9 cellular contexts compared by ENCODE assay signal in genomic region chr19:11624064-11624463, GRCh38. TPM values are rescaled to one million over a fixed set of nuclear protein-coding genes. Genes with fewer than 3 reads are reported as not detected.
A peak's percentile ranks its signal among the peaks of the same experiment; 100 is the strongest.
DNase-seq lines count a peak whose midpoint lies in the region; ATAC-seq and TF ChIP-seq lines count a peak whose summit lies in the region.
"Had no signal": no experiment of that assay in that cellular context is flagged by ENCODE, and none has a peak within 500 bp of the region (broad histone marks: within the 10 kb centered on the region; RNA-seq: fewer than 3 reads in every experiment).

No MANE protein-coding gene starts in this region.

- no peak for TF ChIP-seq POLR2A in tibial nerve (IDR thresholded peaks at IDR 0.05)
- no peak for TF ChIP-seq POLR2A in Peyer's patch (IDR thresholded peaks at IDR 0.05)

- H3K4me3 ChIP-seq in left lung: no peak overlapping the region
- H3K4me3 ChIP-seq in tibial nerve: peak overlapping the region in 3 of 4 donors; percentile 20 to 50 (median 31)
- H3K4me3 ChIP-seq in Peyer's patch: peak overlapping the region in 1 of 4 donors; percentile 49

- POLR2A ChIA-PET in MCF 10A (lab: Yijun Ruan, JAX): interaction anchor here (0.6 to 1.6 kb wide), 6 partner anchors 11 to 1777 kb away, joined by 3 to 9 read pairs (median 4); no protein-coding TSS in a partner anchor

- H3K9me3 ChIP-seq in left lung (no peaks in the 10 kb centered on the region), tibial nerve (no peaks in the 10 kb centered on the region), Peyer's patch (no peaks in the 10 kb centered on the region)

- H3K27ac ChIP-seq in left lung (peak overlapping the region in 1 of 2 donors; percentile 14), tibial nerve (peak overlapping the region in 2 of 4 donors; percentile 63 to 70), Peyer's patch (peak overlapping the region in 1 of 4 donors; percentile 57)
- H3K27ac ChIP-seq: C4-2B had no signal

- intact Hi-C loops in MCF 10A (cut with micrococcal nuclease): no loop called here
- intact Hi-C loops in left lung (cut with DNase I): no loop called here

- peaks cover 10 to 16% of the 10 kb centered on the region in 2 donors for H3K4me1 ChIP-seq in left lung
- H3K4me1 ChIP-seq in tibial nerve: peaks cover 0 to 15% (median 3%) of the 10 kb centered on the region in 4 donors
- H3K4me1 ChIP-seq in Peyer's patch: peaks cover 3 to 12% (median 5%) of the 10 kb centered on the region in 4 donors

- H3K36me3 Mint-ChIP-seq in activated naive CD4-positive, alpha-beta T cell treated with anti-CD3 and anti-CD28 coated beads, Interleukin-2, amount 50 U/mL, for 24 hours: peaks cover 15% of the 10 kb centered on the region
- H3K36me3 Mint-ChIP-seq in MCF 10A (ENCODE audit: insufficient read depth, unreplicated experiment): peaks cover 29% of the 10 kb centered on the region

- peaks cover 2% of the 10 kb centered on the region for H3K27me3 Mint-ChIP-seq in activated naive CD4-positive, alpha-beta T cell treated with anti-CD3 and anti-CD28 coated beads, Interleukin-2, amount 50 U/mL, for 24 hours
- H3K27me3 Mint-ChIP-seq in MCF 10A (ENCODE audit: insufficient read depth, unreplicated experiment): no peaks in the 10 kb centered on the region

- DNase-seq in activated naive CD4-positive, alpha-beta T cell (lab: John Stamatoyannopoulos, UW): no peak
- DNase-seq in MCF 10A (ENCODE audit: unreplicated experiment) (peak; percentile 18), left lung (no peak), tibial nerve (ENCODE audit: low spot score in 2 of 2) (no peak), Peyer's patch (no peak)
- DNase-seq in activated CD4-positive, alpha-beta T cell treated with anti-CD3 and anti-CD28 coated beads for 48 hours: no peak

- ATAC-seq in left lung (peak; percentile 52), esophagus mucosa (no peak)

- H3K36me3 ChIP-seq in left lung (peaks cover 0 to 21% of the 10 kb centered on the region in 2 donors), tibial nerve (peaks cover 0 to 29% (median 0%) of the 10 kb centered on the region in 3 donors), Peyer's patch (peaks cover 0 to 17% (median 0%) of the 10 kb centered on the region in 3 donors)

- H3K27ac Mint-ChIP-seq in activated naive CD4-positive, alpha-beta T cell treated with anti-CD3 and anti-CD28 coated beads, Interleukin-2, amount 50 U/mL, for 24 hours: no peak overlapping the region
- H3K27ac Mint-ChIP-seq in MCF 10A (ENCODE audit: low read depth, unreplicated experiment): no peak overlapping the region

- BruUV-seq in MCF 10A (replicated peaks; lab: Mats Ljungman, UMichigan): no TSS peak

- H3K4me1 Mint-ChIP-seq in activated naive CD4-positive, alpha-beta T cell treated with anti-CD3 and anti-CD28 coated beads, Interleukin-2, amount 50 U/mL, for 24 hours: peaks cover 16% of the 10 kb centered on the region
- H3K4me1 Mint-ChIP-seq in MCF 10A (ENCODE audit: insufficient read depth, unreplicated experiment): peaks cover 16% of the 10 kb centered on the region

- CTCF ChIA-PET in MCF 10A (lab: Yijun Ruan, JAX): interaction anchor here (1.6 kb wide), 1 partner anchor 26 kb away, joined by 3 read pairs; no protein-coding TSS in a partner anchor

- H3K9me3 Mint-ChIP-seq in activated naive CD4-positive, alpha-beta T cell treated with anti-CD3 and anti-CD28 coated beads, Interleukin-2, amount 50 U/mL, for 24 hours: no peaks in the 10 kb centered on the region
- H3K9me3 Mint-ChIP-seq in MCF 10A (ENCODE audit: unreplicated experiment): no peaks in the 10 kb centered on the region

- peaks cover 0 to 22% of the 10 kb centered on the region in 2 donors for H3K27me3 ChIP-seq in left lung
- no peaks in the 10 kb centered on the region for H3K27me3 ChIP-seq in tibial nerve
- H3K27me3 ChIP-seq in Peyer's patch: no peaks in the 10 kb centered on the region

- TF ChIP-seq CTCF in MCF 10A (IDR thresholded peaks at IDR 0.05; ENCODE audit: unreplicated experiment) (no peak), left lung (IDR thresholded peaks at IDR 0.05) (no peak), tibial nerve (IDR thresholded peaks at IDR 0.05) (no peak), Peyer's patch (IDR thresholded peaks at IDR 0.05) (no peak)

- peak overlapping the region; percentile 81 for H3K4me3 Mint-ChIP-seq in activated naive CD4-positive, alpha-beta T cell treated with anti-CD3 and anti-CD28 coated beads, Interleukin-2, amount 50 U/mL, for 24 hours
- H3K4me3 Mint-ChIP-seq in MCF 10A (ENCODE audit: unreplicated experiment): peak overlapping the region; percentile 65

- 35 to 43% methylated on average over 4 of the region's 4 CpGs for WGBS in tibial nerve, 2 donors

- TF ChIP-seq EP300 in tibial nerve (IDR thresholded peaks at IDR 0.05): no peak

RNA-seq across cellular contexts. Expression of gene ZNF627, which starts 26.8 kb away (rescaled TPM):
- 8.7 and 10.9 TPM in 2 replicates for total RNA-seq in MCF 10A (2022)
- total RNA-seq in left lung: 10 to 100 TPM; 10.5 to 12.3 TPM
- 10 to 100 TPM in 3 of 4 donors, 1 to 10 TPM in 1; 9.0 to 30.8 (median 12.2) TPM for total RNA-seq in tibial nerve
- 10 to 100 TPM in 1 of 4 donors, 1 to 10 TPM in 3; 4.4 to 10.7 (median 5.5) TPM for total RNA-seq in Peyer's patch
- 4.1 TPM for total RNA-seq in esophagus mucosa

RNA-seq across cellular contexts. Expression of gene ACP5, which starts 46.6 kb away (rescaled TPM):
- total RNA-seq in MCF 10A (2022): not detected in 2 replicates
- total RNA-seq in left lung: 100 to 1,000 TPM; 242 to 299 TPM
- total RNA-seq in tibial nerve: 10 to 100 TPM in 3 of 4 donors, 1 to 10 TPM in 1; 4.8 to 12.6 (median 10.7) TPM
- 10 to 100 TPM; 16.5 to 36.3 (median 23.4) TPM for total RNA-seq in Peyer's patch
- total RNA-seq in esophagus mucosa: 34.6 TPM

Comparison
In these comparisons a context has a peak if more than half of its experiments do, and no peak if none do; other contexts are left out.
1. H3K4me3 ChIP-seq: peak in tibial nerve (3 of 4); none in left lung (0 of 2).